In genomic region chr15:74193305-74193718, GRCh38 we compare ENCODE assay signal across 13 cellular contexts. TPM values are rescaled to one million over a fixed set of nuclear protein-coding genes. Genes with fewer than 3 reads are reported as not detected.
A peak's percentile ranks its signal among the peaks of the same experiment; 100 is the strongest.
DNase-seq lines count a peak whose midpoint lies in the region; ATAC-seq and TF ChIP-seq lines count a peak whose summit lies in the region.
"Had no signal": no experiment of that assay in that cellular context is flagged by ENCODE, and none has a peak within 500 bp of the region (broad histone marks: within the 10 kb centered on the region; RNA-seq: fewer than 3 reads in every experiment).

No MANE protein-coding gene starts in this region.

- H3K4me1 ChIP-seq in OCI-LY3 (ENCODE audit: low read length) = peaks cover 36% of the 10 kb centered on the region
- peaks cover 13% of the 10 kb centered on the region in 2 donors for H3K4me1 ChIP-seq in neuronal stem cell (ENCODE audit: control insufficient read depth in 2 of 2, insufficient read depth in 1 of 2, low read depth in 1 of 2, low read length in 2 of 2)
- H3K4me1 ChIP-seq in stomach = peaks cover 0 to 8% (median 0%) of the 10 kb centered on the region in 4 donors

- DNase-seq in GM12865 (ENCODE audit: low read depth) (peak; percentile 61), choroid plexus epithelial cell (ENCODE audit: low read depth) (peak; percentile 74), neuronal stem cell (ENCODE audit: low spot score) (no peak), NCI-H2171 (lab: John Stamatoyannopoulos, UW) (no peak), stomach (no peak)
- DNase-seq: activated CD4-positive, alpha-beta T cell treated with anti-CD3 and anti-CD28 coated beads, Interleukin-2, amount 10 ng/mL, durations not matched to agents 24 days and 14 days; anterior cingulate cortex; GF-D8; KBM-7 had no signal

- H2BK5ac ChIP-seq in neuronal stem cell (ENCODE audit: low read length) = no peak overlapping the region

- TF ChIP-seq EP300 in stomach (IDR thresholded peaks at IDR 0.05) = no peak

- no peak overlapping the region for H3K4ac ChIP-seq in neuronal stem cell (ENCODE audit: low read length)

- H3K14ac ChIP-seq in neuronal stem cell (ENCODE audit: low read length) = no peak overlapping the region

- H3K27ac ChIP-seq in OCI-LY3 (ENCODE audit: low read length) (no peak overlapping the region), neuronal stem cell (replicated peaks; ENCODE audit: low read length) (no peak overlapping the region), stomach (no peak overlapping the region)

- no peak overlapping the region for H3K4me3 ChIP-seq in GM12865 (ENCODE audit: low read depth, low read length)
- H3K4me3 ChIP-seq in OCI-LY3 (ENCODE audit: low read length) = no peak overlapping the region
- no peak overlapping the region for H3K4me3 ChIP-seq in choroid plexus epithelial cell (ENCODE audit: low read depth, low read length)
- H3K4me3 ChIP-seq in neuronal stem cell (ENCODE audit: low read length in 2 of 2) = no peak overlapping the region
- H3K4me3 ChIP-seq in stomach = no peak overlapping the region

- peak overlapping the region; percentile 41 for H3K18ac ChIP-seq in neuronal stem cell (ENCODE audit: low read length)

- no peak overlapping the region for H3K23ac ChIP-seq in neuronal stem cell (ENCODE audit: low read depth, low read length, poor library complexity)

- no peak overlapping the region for H4K91ac ChIP-seq in neuronal stem cell (ENCODE audit: low read depth, low read length, poor library complexity)

- H2AK5ac ChIP-seq in neuronal stem cell (ENCODE audit: low read depth, low read length) = peak overlapping the region; percentile 29

- H4K8ac ChIP-seq in neuronal stem cell (ENCODE audit: low read depth, low read length) = no peak overlapping the region

- 0 out of 2 replicates have a peak overlapping the region, but pooled peaks have one; percentile 1 for H3K4me2 ChIP-seq in OCI-LY3 (ENCODE audit: low read length)
- H3K4me2 ChIP-seq in neuronal stem cell (ENCODE audit: insufficient read depth, low read length, poor library complexity, severe bottlenecking) = no peak overlapping the region

- H3K27me3 ChIP-seq in OCI-LY3 (ENCODE audit: low read depth, low read length) (peaks cover 5% of the 10 kb centered on the region; the same call in 1 of the 2 replicates), neuronal stem cell (ENCODE audit: control insufficient read depth in 3 of 3, insufficient read depth in 3 of 3, low read depth in 1 of 3, low read length in 3 of 3) (no peaks in the 10 kb centered on the region), stomach (no peaks in the 10 kb centered on the region)

- TF ChIP-seq POLR2A in stomach (IDR thresholded peaks at IDR 0.05) = no peak

- H3K9ac ChIP-seq in OCI-LY3 (ENCODE audit: low read length) (no peak overlapping the region), neuronal stem cell (ENCODE audit: low read depth, low read length, poor library complexity) (no peak overlapping the region)

- no peaks in the 10 kb centered on the region for H3K36me3 ChIP-seq in OCI-LY3 (replicated peaks; ENCODE audit: low read depth, low read length)
- peaks cover 0 to 67% of the 10 kb centered on the region in 2 donors for H3K36me3 ChIP-seq in neuronal stem cell (replicated peaks in 1 of 2; ENCODE audit: control insufficient read depth in 2 of 2, insufficient read depth in 2 of 2, low read length in 2 of 2)
- H3K36me3 ChIP-seq in stomach = no peaks in the 10 kb centered on the region

- peak overlapping the region; percentile 13 for H2BK15ac ChIP-seq in neuronal stem cell (ENCODE audit: low read length)

- no peak overlapping the region for H2BK12ac ChIP-seq in neuronal stem cell (ENCODE audit: low read length)

- H2AFZ ChIP-seq in OCI-LY3 (ENCODE audit: low read depth, low read length) (no peak overlapping the region), neuronal stem cell (ENCODE audit: low read length) (no peak overlapping the region)

- intact Hi-C loops in stomach (cut with DNase I; ENCODE audit: low total_unique reads) = no loop called here

- no peaks in the 10 kb centered on the region for H4K20me1 ChIP-seq in OCI-LY3 (ENCODE audit: insufficient read depth, low read length)

- H3K9me3 ChIP-seq in OCI-LY3 (ENCODE audit: insufficient read depth, low read length) (no peaks in the 10 kb centered on the region), neuronal stem cell (replicated peaks in 1 of 2; ENCODE audit: control insufficient read depth in 2 of 2, insufficient read depth in 1 of 2, low read depth in 1 of 2, low read length in 2 of 2) (no peaks in the 10 kb centered on the region), stomach (no peaks in the 10 kb centered on the region)

- H3K79me1 ChIP-seq in neuronal stem cell (ENCODE audit: low read depth, low read length) = no peaks in the 10 kb centered on the region

- TF ChIP-seq CTCF in GM12865 (IDR thresholded peaks at IDR 0.05; ENCODE audit: insufficient read depth, low read depth, low read length, missing control alignments) (no peak), OCI-LY3 (IDR thresholded peaks at IDR 0.05; ENCODE audit: low read depth, low read length) (no peak), choroid plexus epithelial cell (conservative IDR thresholded peaks at IDR 0.05; ENCODE audit: low read depth, low read length) (no peak), stomach (IDR thresholded peaks at IDR 0.05) (no peak)

- H3K79me2 ChIP-seq in OCI-LY3 (ENCODE audit: low read length) = no peaks in the 10 kb centered on the region

- ATAC-seq in activated CD4-positive, CD25-positive, alpha-beta regulatory T cell treated with anti-CD3 and anti-CD28 coated beads, Interleukin-2, amount 50 U/mL, for 24 hours = no peak
- ATAC-seq in GM19035 (IDR thresholded peaks at IDR 0.05; ENCODE audit: unreplicated experiment) = no peak

- H2BK120ac ChIP-seq in neuronal stem cell (ENCODE audit: low read depth, low read length) = no peak overlapping the region

- WGBS in neuronal stem cell (ENCODE audit: extremely low coverage in 2 of 2, insufficient read length in 2 of 2, insufficient replicate concordance in 1 of 2), 2 donors = no CpG with 5 or more reads among the region's 4 CpGs
- WGBS in stomach, 5 donors = 69 to 83% (median 81%) methylated on average over 4 of the region's 4 CpGs

RNA-seq across cellular contexts. Expression of gene STRA6, which starts 9.3 kb away (rescaled TPM):
- 3.9 TPM for polyA plus RNA-seq in neuronal stem cell (2013, experiment 1 of 2)
- polyA plus RNA-seq in neuronal stem cell (2013, experiment 2 of 2) = 3.4 TPM
- 1 to 10 TPM in 1 of 5 donors, not detected in 4; 1.5 TPM for total RNA-seq in stomach
- under 1 TPM in 1 of 3 donors, not detected in 2; 0.95 TPM for polyA plus RNA-seq in stomach
- total RNA-seq: activated CD4-positive, alpha-beta T cell treated with anti-CD3 and anti-CD28 coated beads, Interleukin-2, amount 10 ng/mL, durations not matched to agents 24 days and 14 days had no signal

RNA-seq across cellular contexts. Expression of gene ISLR, which starts 19.8 kb away (rescaled TPM):
- polyA plus RNA-seq in neuronal stem cell (2013, experiment 1 of 2) = 0.56 TPM
- 0.73 TPM for polyA plus RNA-seq in neuronal stem cell (2013, experiment 2 of 2)
- 10 to 100 TPM in 4 of 5 donors, 1 to 10 TPM in 1; 8.4 to 44.6 (median 28.6) TPM for total RNA-seq in stomach
- 1 to 10 TPM; 3.5 to 9.0 (median 3.6) TPM for polyA plus RNA-seq in stomach
- total RNA-seq: activated CD4-positive, alpha-beta T cell treated with anti-CD3 and anti-CD28 coated beads, Interleukin-2, amount 10 ng/mL, durations not matched to agents 24 days and 14 days had no signal

RNA-seq across cellular contexts. Expression of gene CCDC33, which starts 42.8 kb away (rescaled TPM):
- polyA plus RNA-seq in neuronal stem cell (2013, experiment 1 of 2) = 1.3 TPM
- 1.1 TPM for polyA plus RNA-seq in neuronal stem cell (2013, experiment 2 of 2)
- 1 to 10 TPM in 1 of 5 donors, under 1 TPM in 2, not detected in 2; 0.58 to 9.4 (median 0.73) TPM for total RNA-seq in stomach
- polyA plus RNA-seq in stomach = not detected
- total RNA-seq: activated CD4-positive, alpha-beta T cell treated with anti-CD3 and anti-CD28 coated beads, Interleukin-2, amount 10 ng/mL, durations not matched to agents 24 days and 14 days; glomerular endothelial cell had no signal

Comparison
In these comparisons a context has a peak if more than half of its experiments do, and no peak if none do; other contexts are left out.
1. DNase-seq: peak in GM12865 (single experiment) and choroid plexus epithelial cell (single experiment); none in neuronal stem cell (single experiment), NCI-H2171 (single experiment) and stomach (single experiment).